Comparison of ENCODE assay signal across 24 cellular contexts in genomic region chr12:13563743-13564125, GRCh38.
DNase-seq lines count a peak whose midpoint lies in the region; ATAC-seq and TF ChIP-seq lines count a peak whose summit lies in the region.
"Had no signal": no experiment of that assay in that cellular context is flagged by ENCODE, and none has a peak within 500 bp of the region (broad histone marks: within the 10 kb centered on the region; RNA-seq: fewer than 3 reads in every experiment).

No MANE protein-coding gene starts in this region.

- H3K18ac ChIP-seq in IMR-90 (ENCODE audit: low read depth, low read length), result no peak overlapping the region

- no peak overlapping the region for H3K4ac ChIP-seq in IMR-90 (ENCODE audit: low read depth, low read length)

- H2BK5ac ChIP-seq in IMR-90 (ENCODE audit: low read depth, low read length, poor library complexity, severe bottlenecking), result no peak overlapping the region

- H3K79me2 ChIP-seq in MM.1S (ENCODE audit: low read length), result no peaks in the 10 kb centered on the region

- no peak for TF ChIP-seq RAD21 in IMR-90 (IDR thresholded peaks at IDR 0.05; ENCODE audit: low read length)

- H3K27me3 Mint-ChIP-seq in endothelial cell (ENCODE audit: unreplicated experiment), result peaks cover 4% of the 10 kb centered on the region
- no peaks in the 10 kb centered on the region for H3K27me3 Mint-ChIP-seq in stimulated activated memory B cell treated with anti-CD40 and anti-IgM and Interleukin-4, amounts not matched to agents 10 μg/mL and 1 μg/mL and 100 μg/mL, for 72 hours
- H3K27me3 Mint-ChIP-seq: CD8-positive, alpha-beta memory T cell had no signal

- H4K20me1 ChIP-seq in IMR-90 (ENCODE audit: insufficient read depth, low read length) (no peaks in the 10 kb centered on the region), MM.1S (ENCODE audit: insufficient read depth, low read length) (no peaks in the 10 kb centered on the region)
- H4K20me1 ChIP-seq: BLaER1 had no signal

- no peak overlapping the region for H2AK9ac ChIP-seq in IMR-90 (replicated peaks; ENCODE audit: low read depth, low read length, poor library complexity)

- H2AFZ ChIP-seq in IMR-90 (replicated peaks; ENCODE audit: low read length, poor library complexity), result peak overlapping the region; percentile 29
- no peak overlapping the region for H2AFZ ChIP-seq in MM.1S (ENCODE audit: low read length)

- no peaks in the 10 kb centered on the region for H3K36me3 Mint-ChIP-seq in endothelial cell (ENCODE audit: low read depth, unreplicated experiment)
- no peaks in the 10 kb centered on the region for H3K36me3 Mint-ChIP-seq in stimulated activated memory B cell treated with anti-CD40 and anti-IgM and Interleukin-4, amounts not matched to agents 10 μg/mL and 1 μg/mL and 100 μg/mL, for 72 hours
- H3K36me3 Mint-ChIP-seq: CD14-positive monocyte; CD4-positive, alpha-beta memory T cell; CD4-positive, CD25-positive, alpha-beta regulatory T cell; CD8-positive, alpha-beta memory T cell had no signal

- CTCF ChIA-PET in IMR-90 (lab: Yijun Ruan, JAX), result no interaction called here

- no peaks in the 10 kb centered on the region for H3K4me1 Mint-ChIP-seq in endothelial cell (ENCODE audit: unreplicated experiment)
- H3K4me1 Mint-ChIP-seq in stimulated activated memory B cell treated with anti-CD40 and anti-IgM and Interleukin-4, amounts not matched to agents 10 μg/mL and 1 μg/mL and 100 μg/mL, for 72 hours, result no peaks in the 10 kb centered on the region
- H3K4me1 Mint-ChIP-seq: CD14-positive monocyte; CD4-positive, alpha-beta memory T cell; CD4-positive, CD25-positive, alpha-beta regulatory T cell; CD8-positive, alpha-beta memory T cell had no signal

- H3K56ac ChIP-seq in IMR-90 (ENCODE audit: extremely low read depth, insufficient read depth, low read length), result no peak overlapping the region

- H3K4me1 ChIP-seq in IMR-90 (ENCODE audit: control insufficient read depth, insufficient read depth, low read length) (no peaks in the 10 kb centered on the region), MM.1S (ENCODE audit: low read length) (no peaks in the 10 kb centered on the region)
- H3K4me1 ChIP-seq: BE2C, BLaER1 had no signal

- POLR2A ChIA-PET in IMR-90 (lab: Charles Lee; ENCODE audit: unreplicated experiment), result no interaction called here

- no peak overlapping the region for H3K4me2 ChIP-seq in IMR-90 (ENCODE audit: low read depth, low read length)
- H3K4me2 ChIP-seq in MM.1S (ENCODE audit: low read depth, low read length), result no peak overlapping the region
- H3K4me2 ChIP-seq: BLaER1 had no signal

- H3K27ac Mint-ChIP-seq in endothelial cell (ENCODE audit: unreplicated experiment), result no peak overlapping the region
- no peak overlapping the region for H3K27ac Mint-ChIP-seq in stimulated activated memory B cell treated with anti-CD40 and anti-IgM and Interleukin-4, amounts not matched to agents 10 μg/mL and 1 μg/mL and 100 μg/mL, for 72 hours
- H3K27ac Mint-ChIP-seq: CD14-positive monocyte; CD4-positive, alpha-beta memory T cell; CD8-positive, alpha-beta memory T cell had no signal

- H3K4me3 ChIP-seq in IMR-90 (ENCODE audit: insufficient read depth, low read depth, low read length), result no peak overlapping the region
- no peak overlapping the region for H3K4me3 ChIP-seq in MM.1S (ENCODE audit: low read length)
- H3K4me3 ChIP-seq: BLaER1, GM12878 had no signal

- ATAC-seq in IMR-90 (ENCODE audit: low read depth) (no peak), GM18520 (IDR thresholded peaks at IDR 0.05; ENCODE audit: unreplicated experiment) (no peak)
- peak; percentile 12 for ATAC-seq in stimulated activated memory B cell treated with anti-CD40 and anti-IgM and Interleukin-4, amounts not matched to agents 10 μg/mL and 1 μg/mL and 100 μg/mL, for 72 hours
- ATAC-seq: GM12878 had no signal

- no peak overlapping the region for H3K14ac ChIP-seq in IMR-90 (replicated peaks; ENCODE audit: low read depth, low read length)

- no peak overlapping the region for H2BK120ac ChIP-seq in IMR-90 (ENCODE audit: low read depth, low read length)

- no peaks in the 10 kb centered on the region for H3K9me2 ChIP-seq in MM.1S (replicated peaks; ENCODE audit: insufficient read depth, low read length)

- H3K23ac ChIP-seq in IMR-90 (ENCODE audit: low read depth, low read length), result no peak overlapping the region

- H4K91ac ChIP-seq in IMR-90 (ENCODE audit: insufficient read depth, low read depth, low read length), result no peak overlapping the region

- TF ChIP-seq POLR2A in IMR-90 (IDR thresholded peaks at IDR 0.05; ENCODE audit: low read depth, low read length), result no peak

- H3K79me1 ChIP-seq in IMR-90 (ENCODE audit: low read depth in 1 of 2, low read length in 2 of 2), result no peaks in the 10 kb centered on the region

- H2BK20ac ChIP-seq in IMR-90 (ENCODE audit: low read depth, low read length), result no peak overlapping the region

- no peak overlapping the region for H2AK5ac ChIP-seq in IMR-90 (ENCODE audit: low read depth, low read length)

- peak overlapping the region; percentile 37 for H3K4me3 Mint-ChIP-seq in endothelial cell (ENCODE audit: unreplicated experiment)
- H3K4me3 Mint-ChIP-seq in stimulated activated memory B cell treated with anti-CD40 and anti-IgM and Interleukin-4, amounts not matched to agents 10 μg/mL and 1 μg/mL and 100 μg/mL, for 72 hours, result no peak overlapping the region
- H3K4me3 Mint-ChIP-seq: CD14-positive monocyte; CD4-positive, alpha-beta memory T cell; CD4-positive, CD25-positive, alpha-beta regulatory T cell; CD8-positive, alpha-beta memory T cell had no signal

- H3K9me3 Mint-ChIP-seq in endothelial cell (ENCODE audit: unreplicated experiment), result no peaks in the 10 kb centered on the region
- H3K9me3 Mint-ChIP-seq in stimulated activated memory B cell treated with anti-CD40 and anti-IgM and Interleukin-4, amounts not matched to agents 10 μg/mL and 1 μg/mL and 100 μg/mL, for 72 hours, result no peaks in the 10 kb centered on the region

- no peak for DNase-seq in IMR-90
- DNase-seq in endothelial cell (ENCODE audit: low spot score), result no peak
- DNase-seq in MM.1S, result no peak
- DNase-seq in NCI-H2227 treated with DMSO at 0.1 percent for 48 hours (lab: John Stamatoyannopoulos, UW), result no peak
- DNase-seq: 8988T; ACHN; BE2C; C1 segment of cervical spinal cord; CD4-positive, alpha-beta memory T cell; CD4-positive, CD25-positive, alpha-beta regulatory T cell; CD8-positive, alpha-beta memory T cell; COR-L47; DMS 273 treated with DMSO at 0.1 percent for 48 hours; DMS153; DMS53; DMS79; DND-41; EL; GDM1 had no signal

- H2BK15ac ChIP-seq in IMR-90 (ENCODE audit: low read depth, low read length), result no peak overlapping the region

- H3F3A ChIP-seq in MM.1S (ENCODE audit: insufficient read depth, low read length), result no peaks in the 10 kb centered on the region

- TF ChIP-seq CTCF in IMR-90 (conservative IDR thresholded peaks at IDR 0.05; ENCODE audit: low read depth, low read length), result no peak
- TF ChIP-seq CTCF in endothelial cell (IDR thresholded peaks at IDR 0.05; ENCODE audit: unreplicated experiment), result no peak
- no peak for TF ChIP-seq CTCF in MM.1S (IDR thresholded peaks at IDR 0.05; ENCODE audit: low read length)

- intact Hi-C loops in IMR-90 (cut with micrococcal nuclease), result no loop called here

- H4K8ac ChIP-seq in IMR-90 (ENCODE audit: low read depth in 2 of 2, low read length in 2 of 2), result no peak overlapping the region

- no peak overlapping the region for H4K5ac ChIP-seq in IMR-90 (ENCODE audit: low read depth, low read length)

- H3K9me3 ChIP-seq in IMR-90 (ENCODE audit: control insufficient read depth, insufficient read depth, low read length) (0 out of 2 replicates have a peak, but pooled peaks cover 2% of the 10 kb centered on the region), MM.1S (replicated peaks; ENCODE audit: insufficient read depth, low read length) (no peaks in the 10 kb centered on the region)
- H3K9me3 ChIP-seq: BE2C, BLaER1 had no signal

- no TSS peak for BruUV-seq in IMR-90 (replicated peaks; lab: Mats Ljungman, UMichigan)

- H3K27me3 ChIP-seq in IMR-90 (ENCODE audit: control insufficient read depth, insufficient read depth, low read length), result no peaks in the 10 kb centered on the region
- no peaks in the 10 kb centered on the region for H3K27me3 ChIP-seq in MM.1S (replicated peaks; ENCODE audit: insufficient read depth, low read length)
- H3K27me3 ChIP-seq: BLaER1 had no signal

- no peaks in the 10 kb centered on the region for H3K9me1 ChIP-seq in IMR-90 (ENCODE audit: insufficient read depth, low read length)

- H3K9ac ChIP-seq in IMR-90 (ENCODE audit: low read depth, low read length) (no peak overlapping the region), MM.1S (ENCODE audit: low read length) (no peak overlapping the region)
- H3K9ac ChIP-seq: BLaER1 had no signal

- H3K36me3 ChIP-seq in IMR-90 (ENCODE audit: control insufficient read depth, insufficient read depth, low read length) (no peaks in the 10 kb centered on the region), MM.1S (replicated peaks; ENCODE audit: insufficient read depth, low read length) (no peaks in the 10 kb centered on the region)
- H3K36me3 ChIP-seq: BE2C, BLaER1 had no signal

- dilution Hi-C loops in IMR-90 (cut with HindIII; ENCODE audit: low sequenced_read_pairs, unreplicated experiment), result no loop called here

- 93% methylated on average over 11 of the region's 29 CpGs; no CpG with 5 or more reads in 1 of the 2 experiments for WGBS in IMR-90 (ENCODE audit: extremely low coverage in 2 of 2, insufficient read length in 1 of 2), 2 experiments

- H3K27ac ChIP-seq in IMR-90 (ENCODE audit: insufficient read depth, low read length) (no peak overlapping the region), MM.1S (ENCODE audit: low read length) (no peak overlapping the region)
- H3K27ac ChIP-seq: BLaER1 had no signal

- in situ Hi-C loops in IMR-90 (cut with MboI; ENCODE audit: low sequenced_read_pairs), result no loop called here

TF ChIP-seq in IMR-90, 13 proteins besides CTCF, POLR2A, EP300 and RAD21 (continues in another document):
- TF ChIP-seq MAZ (IDR thresholded peaks at IDR 0.05; ENCODE audit: borderline replicate concordance, low read depth, low read length), result no peak
- no peak for TF ChIP-seq MAFK (IDR thresholded peaks at IDR 0.05; ENCODE audit: low read depth, low read length)
- TF ChIP-seq USF2 (IDR thresholded peaks at IDR 0.05; ENCODE audit: low read depth, low read length), result no peak
- no peak for TF ChIP-seq BHLHE40 (IDR thresholded peaks at IDR 0.05; ENCODE audit: low read depth, low read length)
- TF ChIP-seq RFX5 (IDR thresholded peaks at IDR 0.05; ENCODE audit: low read depth, low read length), result no peak
- no peak for TF ChIP-seq MXI1 (IDR thresholded peaks at IDR 0.05; ENCODE audit: borderline replicate concordance, low read depth, low read length)
